ENCODE assay signal across 19 cellular contexts in the genomic region with DNA sequence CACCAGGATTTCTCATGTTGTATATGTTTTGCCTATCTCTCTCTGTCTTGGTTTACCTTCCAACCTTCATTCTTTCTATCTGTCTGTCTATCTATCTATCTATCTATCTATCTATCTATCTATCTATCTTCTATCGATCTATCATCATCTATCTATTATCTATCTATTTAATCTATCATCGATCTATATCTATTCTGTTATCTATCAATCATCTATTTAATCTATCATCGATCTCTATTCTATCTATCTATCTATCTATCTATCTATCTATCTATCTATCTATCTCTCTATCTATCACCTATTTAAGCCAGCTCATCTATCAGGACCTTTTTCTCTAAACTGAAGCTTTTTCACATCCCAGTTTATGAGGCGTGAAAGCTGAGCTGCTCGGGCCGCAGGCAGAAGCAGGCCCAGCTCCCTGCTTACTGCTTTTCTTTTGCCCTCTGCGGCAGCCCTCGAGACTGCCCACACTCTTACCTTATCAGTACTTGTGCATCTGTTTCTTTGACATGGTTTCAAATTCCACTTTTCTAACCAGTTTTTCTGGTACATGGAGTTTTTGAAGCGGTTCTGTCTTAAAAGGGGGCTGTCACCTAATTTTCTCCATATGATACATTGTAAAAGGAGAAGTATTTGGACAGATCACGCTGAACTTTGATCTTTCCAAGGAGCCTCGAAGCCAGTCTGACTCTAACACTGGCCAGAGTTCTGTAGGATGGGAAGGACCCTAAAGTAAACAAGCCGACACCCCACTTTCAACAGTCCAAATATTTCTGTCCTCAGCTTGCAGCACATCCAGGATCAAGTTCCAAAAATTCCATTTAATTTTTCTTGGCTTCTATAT. TPM values are rescaled to one million over a fixed set of nuclear protein-coding genes. Genes with fewer than 3 reads are reported as not detected.
DNase-seq lines count a peak whose midpoint lies in the region; ATAC-seq, FAIRE-seq and TF ChIP-seq lines count a peak whose summit lies in the region.
"Had no signal": no experiment of that assay in that cellular context is flagged by ENCODE, and none has a peak within 500 bp of the region (broad histone marks: within the 10 kb centered on the region; RNA-seq: fewer than 3 reads in every experiment).

No MANE protein-coding gene starts in this region.

- no peaks in the 10 kb centered on the region for H3K9me3 ChIP-seq in K562 (replicated peaks; ENCODE audit: control insufficient read depth, insufficient read depth, low read depth, low read length)
- no peaks in the 10 kb centered on the region for H3K9me3 ChIP-seq in left lung
- no peaks in the 10 kb centered on the region for H3K9me3 ChIP-seq in thoracic aorta
- H3K9me3 ChIP-seq: BE2C, ovary, testis had no signal

- H3K27me3 ChIP-seq in K562 (ENCODE audit: control insufficient read depth in 2 of 2, insufficient read depth in 2 of 2, low read length in 2 of 2) (no peaks in the 10 kb centered on the region), left lung (no peaks in the 10 kb centered on the region), thoracic aorta (replicated peaks; ENCODE audit: insufficient read depth) (no peaks in the 10 kb centered on the region)
- H3K27me3 ChIP-seq: ovary, testis had no signal

- H3K4me3 ChIP-seq in K562 (no peak overlapping the region), left lung (no peak overlapping the region), thoracic aorta (no peak overlapping the region)
- H3K4me3 ChIP-seq: ovary, skin epidermis, testis had no signal

- TF ChIP-seq RAD21 in K562 (CRISPR knock-in tag; conservative IDR thresholded peaks at IDR 0.05 in 1 of 2, IDR thresholded peaks at IDR 0.05 in 1 of 2): no peak

- no peak overlapping the region for H3K9ac ChIP-seq in K562 (ENCODE audit: insufficient read depth in 1 of 2, low read depth in 2 of 2, low read length in 2 of 2)

- H3K9me1 ChIP-seq in K562 (ENCODE audit: control insufficient read depth, insufficient read depth, low read length): no peaks in the 10 kb centered on the region

- in situ Hi-C loops in K562 (cut with MboI): no loop called here

- no peaks in the 10 kb centered on the region for H3K36me3 ChIP-seq in K562 (ENCODE audit: control insufficient read depth, insufficient read depth, low read length)
- H3K36me3 ChIP-seq in left lung: no peaks in the 10 kb centered on the region
- H3K36me3 ChIP-seq in thoracic aorta: no peaks in the 10 kb centered on the region
- H3K36me3 ChIP-seq: BE2C, ovary had no signal

- no peak overlapping the region for H2AFZ ChIP-seq in K562 (ENCODE audit: low read depth, low read length)

- H3K27ac ChIP-seq in K562 (ENCODE audit: extremely low read depth, low read depth, low read length) (no peak overlapping the region), left lung (peak overlapping the region in 1 of 2 donors; percentile 48), thoracic aorta (peak overlapping the region; percentile 31 to 63)

- CTCF ChIA-PET in K562 (lab: Yijun Ruan, JAX; ENCODE audit: low intra/inter-chr PET ratio): no interaction called here

- no peak overlapping the region for H3K4me2 ChIP-seq in K562 (ENCODE audit: insufficient read depth, low read length)

- BruUV-seq in K562 (replicated peaks; lab: Mats Ljungman, UMichigan): no TSS peak

- ATAC-seq in K562: no peak
- ATAC-seq in left lung: peak; percentile 81
- ATAC-seq in thoracic aorta (ENCODE audit: insufficient number of reproducible peaks, low FRiP score, low read depth): no peak
- no peak for ATAC-seq in GM18861 (IDR thresholded peaks at IDR 0.05; ENCODE audit: unreplicated experiment)
- ATAC-seq: Panc1 had no signal

- TF ChIP-seq POLR2A in K562 (conservative IDR thresholded peaks at IDR 0.05): no peak

- peak; percentile 81 for DNase-seq in OCI-M1 (lab: John Stamatoyannopoulos, UW)
- DNase-seq in K562 (ENCODE audit: extremely low read depth in 1 of 4, low spot score in 3 of 4): peak in 2 of 4 experiments; percentile 8 to 10
- peak in 1 of 2 donors; percentile 48 for DNase-seq in left lung
- DNase-seq in thoracic aorta (ENCODE audit: low spot score): no peak
- no peak for DNase-seq in SHP77 (lab: John Stamatoyannopoulos, UW)
- no peak for DNase-seq in EL
- DNase-seq: activated naive CD4-positive, alpha-beta T cell treated with anti-CD3 and anti-CD28 coated beads, Interleukin-2, amount 50 U/mL, for 16 hours; activated T-cell treated with anti-CD3 and anti-CD28 coated beads, Interleukin-2, amount 50 U/mL, for 1 hour; BE2C; NCI-H2081; NCI-H69; testis had no signal

- H3K4me1 ChIP-seq in K562 (replicated peaks in 1 of 2; ENCODE audit: control insufficient read depth in 2 of 2, insufficient read depth in 2 of 2, low read length in 2 of 2): no peaks in the 10 kb centered on the region
- peaks cover 22 to 45% of the 10 kb centered on the region in 2 donors for H3K4me1 ChIP-seq in left lung
- H3K4me1 ChIP-seq in thoracic aorta (ENCODE audit: control insufficient read depth in 1 of 2, low read depth in 2 of 2): peaks cover 0 to 34% of the 10 kb centered on the region in 2 donors
- H3K4me1 ChIP-seq: BE2C had no signal

- intact Hi-C loops in K562 (cut with micrococcal nuclease) (no loop called here), left lung (cut with DNase I) (no loop called here)

- FAIRE-seq in K562 (lab: Jason Lieb, UNC): no peak
- FAIRE-seq: D721Med had no signal

- POLR2A ChIA-PET in K562 (lab: Yijun Ruan, JAX): no interaction called here

- TF ChIP-seq CTCF in K562 (IDR thresholded peaks at IDR 0.05 in 2 of 3, conservative IDR thresholded peaks at IDR 0.05 in 1 of 3; ENCODE audit: insufficient read depth in 2 of 3, low read depth in 1 of 3, low read length in 3 of 3): no peak
- TF ChIP-seq CTCF in left lung (IDR thresholded peaks at IDR 0.05): no peak
- TF ChIP-seq CTCF in thoracic aorta (IDR thresholded peaks at IDR 0.05): no peak

- no peaks in the 10 kb centered on the region for H4K20me1 ChIP-seq in K562 (replicated peaks; ENCODE audit: control insufficient read depth, insufficient read depth, low read length)

- 3% methylated on average over 11 of the region's 12 CpGs for whole genome bisulfite sequencing in K562 (ENCODE audit: insufficient coverage, low coverage, missing lambda C conversion rate)

- TF ChIP-seq EP300 in K562 (IDR thresholded peaks at IDR 0.05; ENCODE audit: low read length): no peak

- no peaks in the 10 kb centered on the region for H3K79me2 ChIP-seq in K562 (ENCODE audit: control insufficient read depth, insufficient read depth, low read length)

TF ChIP-seq in K562, 482 proteins besides CTCF, POLR2A, EP300 and RAD21 (continues in another document):
- TF ChIP-seq ZNF311 (CRISPR knock-in tag; IDR thresholded peaks at IDR 0.05): no peak

RNA-seq across cellular contexts. Expression of gene GSG1, which starts 44.4 kb away (rescaled TPM):
- not detected in 2 replicates for total RNA-seq in K562 (2011; cell fraction: chromatin; rRNA removed; ENCODE audit: low replicate concordance)
- total RNA-seq in K562 (2011; cell fraction: nucleolus; rRNA removed): not detected in 2 replicates
- not detected in 2 replicates for total RNA-seq in K562 (2011; cell fraction: nucleoplasm; rRNA removed)
- total RNA-seq in K562 (2014; rRNA removed) (not detected in 2 replicates), K562 (2014; rRNA removed; fragmentation: Illumina TruSeq; extraction: Trizol) (not detected in 2 replicates), K562 (2015; rRNA removed; fragmentation: Illumina TruSeq; extraction: Trizol) (not detected in 2 replicates), K562 (2021) (not detected in 2 replicates), left lung (under 1 TPM in 1 of 2 donors, not detected in 1; 0.26 TPM), thoracic aorta (not detected)
- polyA plus RNA-seq in K562 (2011; rRNA removed) (not detected in 2 replicates), K562 (2014; fragmentation: Illumina TruSeq; extraction: Trizol) (not detected in 2 replicates), K562 (2014; fragmentation: Nextera tagmentation; extraction: Ambion mirVana) (not detected), K562 (2014; rRNA removed) (not detected in 2 replicates)
- polyA plus RNA-seq in K562 (2011; cell fraction: cytosol; rRNA removed): not detected in 2 replicates
- not detected in 2 replicates for polyA plus RNA-seq in K562 (2011; cell fraction: nucleus; rRNA removed)
- not detected in 2 replicates for polyA plus RNA-seq in K562 (2012)
- polyA minus RNA-seq in K562 (2011; rRNA and poly(A)+ RNA removed): not detected in 2 replicates
- not detected in 2 replicates for polyA minus RNA-seq in K562 (2011; cell fraction: cytosol; rRNA and poly(A)+ RNA removed)
- not detected in 2 replicates for polyA minus RNA-seq in K562 (2011; cell fraction: nucleus; rRNA and poly(A)+ RNA removed)
- total RNA-seq: kidney epithelial cell, ovary had no signal
- polyA plus RNA-seq: IgD-negative memory B cell had no signal

RNA-seq across cellular contexts. Expression of gene EMP1, which starts 48.6 kb away (rescaled TPM):
- total RNA-seq in K562 (2011; cell fraction: chromatin; rRNA removed; ENCODE audit: low replicate concordance): not detected in 2 replicates
- 0.17 TPM in 1 of 2 replicates, not detected in the other for total RNA-seq in K562 (2011; cell fraction: nucleolus; rRNA removed)
- not detected in 2 replicates for total RNA-seq in K562 (2011; cell fraction: nucleoplasm; rRNA removed)
- total RNA-seq in K562 (2014; rRNA removed) (not detected in 2 replicates), K562 (2014; rRNA removed; fragmentation: Illumina TruSeq; extraction: Trizol) (not detected in 2 replicates), K562 (2015; rRNA removed; fragmentation: Illumina TruSeq; extraction: Trizol) (not detected in 2 replicates), K562 (2021) (0.47 and 0.60 TPM in 2 replicates), left lung (100 to 1,000 TPM; 276 to 369 TPM), thoracic aorta (1,000 to 10,000 TPM in 1 of 2 donors, 100 to 1,000 TPM in 1; 295 to 1,389 TPM)
- polyA plus RNA-seq in K562 (2011; rRNA removed) (0.10 and 0.12 TPM in 2 replicates), K562 (2014; fragmentation: Illumina TruSeq; extraction: Trizol) (not detected in 2 replicates), K562 (2014; fragmentation: Nextera tagmentation; extraction: Ambion mirVana) (not detected), K562 (2014; rRNA removed) (0.03 TPM in 1 of 2 replicates, not detected in the other)
- polyA plus RNA-seq in K562 (2011; cell fraction: cytosol; rRNA removed): 0.18 TPM in 1 of 2 replicates, not detected in the other
- polyA plus RNA-seq in K562 (2011; cell fraction: nucleus; rRNA removed): 0.20 and 0.31 TPM in 2 replicates
- 0.24 TPM in 1 of 2 replicates, not detected in the other for polyA plus RNA-seq in K562 (2012)
- polyA minus RNA-seq in K562 (2011; rRNA and poly(A)+ RNA removed): 0.54 TPM in 1 of 2 replicates, not detected in the other
- polyA minus RNA-seq in K562 (2011; cell fraction: cytosol; rRNA and poly(A)+ RNA removed): not detected in 2 replicates
- 0.11 and 0.27 TPM in 2 replicates for polyA minus RNA-seq in K562 (2011; cell fraction: nucleus; rRNA and poly(A)+ RNA removed)
- polyA plus RNA-seq: IgD-negative memory B cell had no signal

Comparison
In these comparisons a context has a peak if more than half of its experiments do, and no peak if none do; other contexts are left out.
1. RNA of gene EMP1, which starts 48.6 kb away (total RNA-seq): 295 to 1,389 TPM in thoracic aorta and 276 to 369 TPM in left lung; 0.17 to 0.60 TPM in K562; every median in the first group is over 100 times any median in the second.